Comparison of ENCODE assay signal across 21 cellular contexts in genomic region chr12:120741476-120742206, GRCh38. TPM values are rescaled to one million over a fixed set of nuclear protein-coding genes. Genes with fewer than 3 reads are reported as not detected.
A peak's percentile ranks its signal among the peaks of the same experiment; 100 is the strongest.
DNase-seq lines count a peak whose midpoint lies in the region; ATAC-seq, FAIRE-seq and TF ChIP-seq lines count a peak whose summit lies in the region.
"Had no signal": no experiment of that assay in that cellular context is flagged by ENCODE, and none has a peak within 500 bp of the region (broad histone marks: within the 10 kb centered on the region; RNA-seq: fewer than 3 reads in every experiment).

No MANE protein-coding gene starts in this region.

- no peaks in the 10 kb centered on the region; the same call in 2 of the 3 replicates for H3K4me1 Mint-ChIP-seq in GM23338
- H3K4me1 Mint-ChIP-seq: CD14-positive monocyte had no signal

- H3K9me3 Mint-ChIP-seq in GM23338 = no peaks in the 10 kb centered on the region
- H3K9me3 Mint-ChIP-seq: CD14-positive monocyte had no signal

- H3K36me3 ChIP-seq in heart left ventricle = peaks cover 0 to 36% (median 15%) of the 10 kb centered on the region in 9 donors
- H3K36me3 ChIP-seq in kidney (ENCODE audit: control insufficient read depth in 1 of 2, insufficient read depth in 2 of 2, low read length in 2 of 2) = peaks cover 0 to 2% of the 10 kb centered on the region in 2 donors
- no peaks in the 10 kb centered on the region for H3K36me3 ChIP-seq in osteoblast (ENCODE audit: insufficient read depth, low read length)
- peaks cover 12 to 23% of the 10 kb centered on the region in 2 donors for H3K36me3 ChIP-seq in small intestine (ENCODE audit: control insufficient read depth in 2 of 2, insufficient read depth in 2 of 2, low read length in 2 of 2)
- no peaks in the 10 kb centered on the region for H3K36me3 ChIP-seq in GM23338 (ENCODE audit: insufficient read depth)

- no peak for TF ChIP-seq CTCF in heart left ventricle (IDR thresholded peaks at IDR 0.05)
- TF ChIP-seq CTCF in kidney (IDR thresholded peaks at IDR 0.05; ENCODE audit: borderline replicate concordance, extremely low read depth, insufficient read depth) = no peak
- TF ChIP-seq CTCF in osteoblast (IDR thresholded peaks at IDR 0.05; ENCODE audit: extremely low read depth, low read depth, low read length) = no peak
- TF ChIP-seq CTCF in GM23338 (conservative IDR thresholded peaks at IDR 0.05; ENCODE audit: low read depth in 2 of 2) = peak in 1 of 2 experiments; percentile 19; a peak in 1 of 4 replicates

- no peak overlapping the region for H3K4me3 Mint-ChIP-seq in GM23338
- H3K4me3 Mint-ChIP-seq: CD14-positive monocyte had no signal

- no peak overlapping the region for H3K9ac ChIP-seq in kidney (ENCODE audit: low read length in 2 of 2)
- H3K9ac ChIP-seq: KMS-11 had no signal

- no peak for FAIRE-seq in kidney (lab: Jason Lieb, UNC)
- no peak for FAIRE-seq in small intestine (lab: Jason Lieb, UNC)
- FAIRE-seq: D721Med, GM19239, H1 had no signal

- no peak overlapping the region for H3K4me2 ChIP-seq in osteoblast (ENCODE audit: insufficient read depth, low read length)
- no peak overlapping the region for H3K4me2 ChIP-seq in GM23338
- H3K4me2 ChIP-seq: KMS-11 had no signal

- no peak overlapping the region for H3K27ac Mint-ChIP-seq in GM23338
- H3K27ac Mint-ChIP-seq: CD14-positive monocyte had no signal

- no peaks in the 10 kb centered on the region for H4K20me1 ChIP-seq in osteoblast (ENCODE audit: insufficient read depth, low read length)
- H4K20me1 ChIP-seq in GM23338 (replicated peaks; ENCODE audit: insufficient read depth) = no peaks in the 10 kb centered on the region

- TF ChIP-seq POLR2A in heart left ventricle (IDR thresholded peaks at IDR 0.05) = no peak

- H3K27me3 Mint-ChIP-seq in GM23338 (ENCODE audit: insufficient read depth, low read depth, poor library complexity) = peaks cover 3% of the 10 kb centered on the region

- H3K79me2 ChIP-seq in osteoblast (ENCODE audit: insufficient read depth, low read length) (no peaks in the 10 kb centered on the region), GM23338 (replicated peaks; ENCODE audit: insufficient read depth) (no peaks in the 10 kb centered on the region)

- H2AFZ ChIP-seq in osteoblast (ENCODE audit: low read length) (no peak overlapping the region), GM23338 (no peak overlapping the region; the same call in 1 of the 2 replicates)

- H3K36me3 Mint-ChIP-seq in GM23338 (ENCODE audit: low read depth) = no peaks in the 10 kb centered on the region

- H3F3A ChIP-seq in GM23338 (replicated peaks; ENCODE audit: low read depth) = no peaks in the 10 kb centered on the region

- peak in 3 of 4 donors; percentile 6 to 16 (median 7) for ATAC-seq in heart left ventricle
- ATAC-seq in GM23338 = no peak
- ATAC-seq: PC-3 had no signal

- no peak for DNase-seq in heart left ventricle
- no peak for DNase-seq in cardiac septum (ENCODE audit: low spot score)
- peak; percentile 65 for DNase-seq in kidney
- peak; percentile 77 for DNase-seq in osteoblast (ENCODE audit: insufficient read length, low spot score, missing footprints)
- DNase-seq in small intestine = peak; percentile 45
- no peak for DNase-seq in NCI-H1048 (lab: John Stamatoyannopoulos, UW)
- DNase-seq in dermis blood vessel endothelial cell = no peak
- DNase-seq in GM23338 (ENCODE audit: low spot score) = no peak
- DNase-seq: AML-193, DMS53, GDM1, MV-4-11, NCI-H1694 treated with DMSO at 0.1 percent for 48 hours, NCI-H526, PC-3, SHP77 had no signal

- H3K27me3 ChIP-seq in heart left ventricle (no peaks in the 10 kb centered on the region), osteoblast (ENCODE audit: insufficient read depth, low read length) (no peaks in the 10 kb centered on the region), small intestine (ENCODE audit: control insufficient read depth in 2 of 2, insufficient read depth in 2 of 2, low read length in 2 of 2) (no peaks in the 10 kb centered on the region), GM23338 (ENCODE audit: insufficient read depth) (no peaks in the 10 kb centered on the region)

- no peak overlapping the region for H3K27ac ChIP-seq in heart left ventricle
- no peak overlapping the region for H3K27ac ChIP-seq in kidney (ENCODE audit: low read depth in 2 of 2, low read length in 2 of 2)
- no peak overlapping the region for H3K27ac ChIP-seq in osteoblast (ENCODE audit: low read depth, low read length)
- no peak overlapping the region for H3K27ac ChIP-seq in small intestine (ENCODE audit: low read depth in 1 of 2, low read length in 1 of 2)
- H3K27ac ChIP-seq in GM23338 (ENCODE audit: low read depth) = no peak overlapping the region
- H3K27ac ChIP-seq: KMS-11 had no signal

- H3K4me3 ChIP-seq in heart left ventricle (no peak overlapping the region), kidney (ENCODE audit: low read length in 2 of 2) (no peak overlapping the region), osteoblast (ENCODE audit: insufficient read depth, low read length) (no peak overlapping the region), small intestine (ENCODE audit: low read depth in 1 of 2, low read length in 2 of 2) (no peak overlapping the region), GM23338 (no peak overlapping the region)

- H3K9me3 ChIP-seq in heart left ventricle = no peaks in the 10 kb centered on the region
- H3K9me3 ChIP-seq in kidney (ENCODE audit: control insufficient read depth in 1 of 2, low read length in 2 of 2) = no peaks in the 10 kb centered on the region
- no peaks in the 10 kb centered on the region for H3K9me3 ChIP-seq in osteoblast (ENCODE audit: low read depth, low read length)
- H3K9me3 ChIP-seq in small intestine (ENCODE audit: control insufficient read depth, low read depth) = no peaks in the 10 kb centered on the region

- no peaks in the 10 kb centered on the region for H3K9me2 ChIP-seq in GM23338 (ENCODE audit: insufficient read depth)

- H3K4me1 ChIP-seq in heart left ventricle = no peaks in the 10 kb centered on the region
- H3K4me1 ChIP-seq in kidney (ENCODE audit: control insufficient read depth in 1 of 2, insufficient read depth in 1 of 2, low read depth in 1 of 2, low read length in 2 of 2) = no peaks in the 10 kb centered on the region
- H3K4me1 ChIP-seq in osteoblast (ENCODE audit: insufficient read depth, low read length) = no peaks in the 10 kb centered on the region
- H3K4me1 ChIP-seq in small intestine (ENCODE audit: control insufficient read depth in 2 of 2, insufficient read depth in 1 of 2, low read depth in 1 of 2, low read length in 1 of 2) = peaks cover 0 to 3% of the 10 kb centered on the region in 2 donors
- H3K4me1 ChIP-seq in GM23338 (ENCODE audit: insufficient read depth) = no peaks in the 10 kb centered on the region

- intact Hi-C loops in heart left ventricle (cut with DNase I) = loop anchor here in 1 of 10 donors (10.0 kb wide), 1 partner anchor 233 kb away; the partner anchor contains the start of gene HNF1A
- intact Hi-C loops in cardiac septum (cut with DNase I) = no loop called here
- intact Hi-C loops in kidney (cut with DNase I) = no loop called here

- WGBS in heart left ventricle, 4 donors = 85 to 92% (median 86%) methylated on average over 16 to 28 of the region's 28 CpGs
- WGBS in small intestine, 3 donors = 55 to 81% (median 56%) methylated on average over 26 to 28 of the region's 28 CpGs

TF ChIP-seq in GM23338, 12 proteins besides CTCF, POLR2A, EP300 and RAD21 (continues in another document):
- TF ChIP-seq EZH2phosphoT487 (IDR thresholded peaks at IDR 0.05; ENCODE audit: unreplicated experiment) (no peak), JUNB (IDR thresholded peaks at IDR 0.05; ENCODE audit: unreplicated experiment) (no peak), ZNF331 (CRISPR knock-in tag; IDR thresholded peaks at IDR 0.05; ENCODE audit: low read depth) (no peak), CREB1 (CRISPR knock-in tag; IDR thresholded peaks at IDR 0.05; ENCODE audit: low read depth) (no peak)

RNA-seq across cellular contexts. Expression of gene ACADS, which starts 16.0 kb away (rescaled TPM):
- total RNA-seq in heart left ventricle (100 to 1,000 TPM in 2 of 9 donors, 10 to 100 TPM in 7; 56.7 to 213 (median 78.8) TPM), cardiac septum (58.4 TPM), kidney (24.4 TPM), osteoblast (10.5 and 12.7 TPM in 2 replicates), dermis blood vessel endothelial cell (24.7 and 31.0 TPM in 2 replicates)
- polyA plus RNA-seq in heart left ventricle (10 to 100 TPM; 59.6 to 98.7 TPM), kidney (ENCODE audit: insufficient read depth, low read depth, low replicate concordance) (133 TPM), small intestine (100 to 1,000 TPM in 2 of 3 donors, 10 to 100 TPM in 1; 99.4 to 359 (median 270) TPM), GM23338 (2016; fragmentation: Nextera tagmentation; extraction: Ambion mirVana) (3.1 and 4.2 TPM in 2 replicates)
- total RNA-seq in GM23338 (2014; rRNA removed; shearing (Covaris generic)) = 5.7 and 7.7 TPM in 2 replicates

RNA-seq across cellular contexts. Expression of gene UNC119B, which starts 31.4 kb away (rescaled TPM):
- 10 to 100 TPM in 6 of 9 donors, 1 to 10 TPM in 3; 9.1 to 12.6 (median 10.7) TPM for total RNA-seq in heart left ventricle
- polyA plus RNA-seq in heart left ventricle = 10 to 100 TPM in 1 of 2 donors, 1 to 10 TPM in 1; 3.9 to 13.7 TPM
- total RNA-seq in cardiac septum = 10.9 TPM
- 44.5 TPM for total RNA-seq in kidney
- polyA plus RNA-seq in kidney (ENCODE audit: insufficient read depth, low read depth, low replicate concordance) = 29.4 TPM
- total RNA-seq in osteoblast = 23.2 and 24.5 TPM in 2 replicates
- 10 to 100 TPM in 1 of 3 donors, 1 to 10 TPM in 2; 6.9 to 19.1 (median 8.6) TPM for polyA plus RNA-seq in small intestine
- 22.1 and 35.1 TPM in 2 replicates for total RNA-seq in dermis blood vessel endothelial cell
- total RNA-seq in GM23338 (2014; rRNA removed; shearing (Covaris generic)) = 48.2 and 51.3 TPM in 2 replicates
- polyA plus RNA-seq in GM23338 (2016; fragmentation: Nextera tagmentation; extraction: Ambion mirVana) = 9.9 and 11.7 TPM in 2 replicates

RNA-seq across cellular contexts. Expression of gene MLEC, which starts 54.7 kb away (rescaled TPM):
- total RNA-seq in heart left ventricle (100 to 1,000 TPM in 7 of 9 donors, 10 to 100 TPM in 2; 91.0 to 150 (median 117) TPM), cardiac septum (103 TPM), kidney (146 TPM), osteoblast (85.2 and 89.8 TPM in 2 replicates), dermis blood vessel endothelial cell (46.5 and 75.1 TPM in 2 replicates)
- polyA plus RNA-seq in heart left ventricle (100 to 1,000 TPM in 1 of 2 donors, 10 to 100 TPM in 1; 39.2 to 111 TPM), kidney (ENCODE audit: insufficient read depth, low read depth, low replicate concordance) (60.3 TPM), small intestine (100 to 1,000 TPM in 1 of 3 donors, 10 to 100 TPM in 1, 1 to 10 TPM in 1; 9.7 to 228 (median 14.3) TPM), GM23338 (2016; fragmentation: Nextera tagmentation; extraction: Ambion mirVana) (257 and 264 TPM in 2 replicates)
- total RNA-seq in GM23338 (2014; rRNA removed; shearing (Covaris generic)) = 217 and 225 TPM in 2 replicates

Comparison
In these comparisons a context has a peak if more than half of its experiments do, and no peak if none do; other contexts are left out.
1. DNase-seq: peak in kidney (single experiment), osteoblast (single experiment) and small intestine (single experiment); none in heart left ventricle (0 of 5), cardiac septum (single experiment), NCI-H1048 (single experiment), dermis blood vessel endothelial cell (single experiment) and GM23338 (single experiment).